Comparison of ENCODE assay signal across 20 cellular contexts in genomic region chr3:51478630-51479029, GRCh38.
"Had no signal": no experiment of that assay in that cellular context is flagged by ENCODE, and none has a peak within 500 bp of the region (broad histone marks: within the 10 kb centered on the region; RNA-seq: fewer than 3 reads in every experiment).

No MANE protein-coding gene starts in this region.

- H3K4me1 Mint-ChIP-seq: nephron; stimulated activated effector memory CD8-positive, alpha-beta T cell treated with anti-CD3 and anti-CD28 coated beads, Interleukin-12 subunit alpha, Interleukin-12 subunit beta, amount 100 ng/mL, for 72 hours had no signal

- H3K4me2 ChIP-seq: smooth muscle cell had no signal

- H3K4me1 ChIP-seq: heart left ventricle, pancreas, tibial nerve, upper lobe of right lung, vagina had no signal

- H3K27ac ChIP-seq: heart left ventricle, pancreas, tibial nerve, upper lobe of right lung, vagina had no signal

- DNase-seq: effector CD4-positive, alpha-beta T cell; foreskin melanocyte; heart left ventricle; hippocampal formation; left colon; mesendoderm; naive B cell; occipital lobe; pancreas; right cardiac atrium; stimulated activated CD4-positive, alpha-beta T cell treated with anti-CD3 and anti-CD28 coated beads, Interleukin-4, amount 100 ng/mL, for 1 hour; stimulated activated CD8-positive, alpha-beta memory T cell treated with anti-CD3 and anti-CD28 coated beads, Interleukin-4, amount 100 ng/mL, for 48 hours had no signal

- H3K9me3 Mint-ChIP-seq: naive B cell; nephron; stimulated activated effector memory CD8-positive, alpha-beta T cell treated with anti-CD3 and anti-CD28 coated beads, Interleukin-12 subunit alpha, Interleukin-12 subunit beta, amount 100 ng/mL, for 72 hours; stimulated activated naive CD8-positive, alpha-beta T cell treated with anti-CD3 and anti-CD28 coated beads, Interleukin-15, Interleukin-2, amounts not matched to agents 100 ng/mL and 50 ng/mL, for 24 hours had no signal

- H3K27me3 Mint-ChIP-seq: naive B cell; progenitor cell of endocrine pancreas; stimulated activated naive CD8-positive, alpha-beta T cell treated with anti-CD3 and anti-CD28 coated beads, Interleukin-15, Interleukin-2, amounts not matched to agents 100 ng/mL and 50 ng/mL, for 24 hours had no signal

- H3K4me3 Mint-ChIP-seq: naive B cell; nephron; stimulated activated effector memory CD8-positive, alpha-beta T cell treated with anti-CD3 and anti-CD28 coated beads, Interleukin-12 subunit alpha, Interleukin-12 subunit beta, amount 100 ng/mL, for 72 hours; stimulated activated naive CD8-positive, alpha-beta T cell treated with anti-CD3 and anti-CD28 coated beads, Interleukin-15, Interleukin-2, amounts not matched to agents 100 ng/mL and 50 ng/mL, for 24 hours had no signal

- H3K4me3 ChIP-seq: heart left ventricle, pancreas, smooth muscle cell, tibial nerve, upper lobe of right lung, vagina had no signal

- H3K27ac Mint-ChIP-seq: nephron; progenitor cell of endocrine pancreas; stimulated activated naive CD8-positive, alpha-beta T cell treated with anti-CD3 and anti-CD28 coated beads, Interleukin-15, Interleukin-2, amounts not matched to agents 100 ng/mL and 50 ng/mL, for 24 hours had no signal

- H3K9me3 ChIP-seq: heart left ventricle, pancreas, tibial nerve, upper lobe of right lung, vagina had no signal

- ATAC-seq: heart left ventricle; left colon; pancreas; right cardiac atrium; stimulated activated effector memory CD8-positive, alpha-beta T cell treated with anti-CD3 and anti-CD28 coated beads, Interleukin-12 subunit alpha, Interleukin-12 subunit beta, amount 100 ng/mL, for 72 hours; upper lobe of right lung had no signal

- H3K27me3 ChIP-seq: heart left ventricle, pancreas, tibial nerve, upper lobe of right lung, vagina had no signal
